16 cellular contexts compared by ENCODE assay signal in the genomic region with DNA sequence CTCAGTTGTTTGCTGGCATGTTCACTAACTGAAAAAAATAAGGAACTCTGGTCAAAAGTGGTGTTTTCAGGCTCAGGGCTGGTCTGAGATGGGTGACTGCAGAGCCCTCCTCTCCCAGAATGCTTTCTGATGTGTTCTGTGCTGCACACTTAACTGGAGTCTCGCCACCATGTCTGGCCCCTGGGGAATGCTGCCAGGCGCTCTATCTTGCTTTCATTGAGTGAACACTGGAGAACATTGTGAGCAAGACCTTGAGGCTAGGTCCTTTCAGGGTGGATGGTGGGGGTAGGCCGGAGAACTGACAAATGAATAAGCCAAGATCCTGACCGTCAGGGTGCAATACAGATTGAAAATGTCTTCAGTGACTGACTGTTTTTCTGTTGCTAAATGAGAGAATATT.
DNase-seq lines count a peak whose midpoint lies in the region; ATAC-seq and TF ChIP-seq lines count a peak whose summit lies in the region.
"Had no signal": no experiment of that assay in that cellular context is flagged by ENCODE, and none has a peak within 500 bp of the region (broad histone marks: within the 10 kb centered on the region; RNA-seq: fewer than 3 reads in every experiment).

No MANE protein-coding gene starts in this region.

- no peak for TF ChIP-seq CTCF in neutrophil (IDR thresholded peaks at IDR 0.05)

- H3K4me3 Mint-ChIP-seq in T-helper 1 cell treated with Interleukin-12 subunit alpha and Interleukin-12 subunit beta and Interleukin-4 antibody, amounts not matched to agents 30 μg/mL and 1 μg/mL, for 36 hours, result peak overlapping the region; percentile 35
- H3K4me3 Mint-ChIP-seq in central memory CD8-positive, alpha-beta T cell, result no peak overlapping the region
- H3K4me3 Mint-ChIP-seq in stimulated activated naive CD8-positive, alpha-beta T cell treated with anti-CD3 and anti-CD28 coated beads, Interleukin-15, amount 100 ng/mL, for 72 hours, result no peak overlapping the region

- no peaks in the 10 kb centered on the region for H3K9me3 Mint-ChIP-seq in T-helper 1 cell treated with Interleukin-12 subunit alpha and Interleukin-12 subunit beta and Interleukin-4 antibody, amounts not matched to agents 30 μg/mL and 1 μg/mL, for 36 hours
- H3K9me3 Mint-ChIP-seq in central memory CD8-positive, alpha-beta T cell, result no peaks in the 10 kb centered on the region
- no peaks in the 10 kb centered on the region for H3K9me3 Mint-ChIP-seq in stimulated activated naive CD8-positive, alpha-beta T cell treated with anti-CD3 and anti-CD28 coated beads, Interleukin-15, amount 100 ng/mL, for 72 hours

- ATAC-seq in central memory CD8-positive, alpha-beta T cell (replicated peaks; ENCODE audit: extremely low read depth, poor library complexity, severe bottlenecking), result no peak
- no peak for ATAC-seq in stimulated activated naive CD8-positive, alpha-beta T cell treated with anti-CD3 and anti-CD28 coated beads, Interleukin-15, amount 100 ng/mL, for 72 hours
- ATAC-seq: left colon, SK-N-SH treated with all-trans-retinoic acid at 6 μM for 48 hours had no signal

- peaks cover 39% of the 10 kb centered on the region for H3K4me1 Mint-ChIP-seq in T-helper 1 cell treated with Interleukin-12 subunit alpha and Interleukin-12 subunit beta and Interleukin-4 antibody, amounts not matched to agents 30 μg/mL and 1 μg/mL, for 36 hours (ENCODE audit: low read depth)
- peaks cover 44% of the 10 kb centered on the region for H3K4me1 Mint-ChIP-seq in central memory CD8-positive, alpha-beta T cell
- peaks cover 49% of the 10 kb centered on the region for H3K4me1 Mint-ChIP-seq in stimulated activated naive CD8-positive, alpha-beta T cell treated with anti-CD3 and anti-CD28 coated beads, Interleukin-15, amount 100 ng/mL, for 72 hours

- no peaks in the 10 kb centered on the region for H3K9me3 ChIP-seq in neutrophil

- H3K4me3 ChIP-seq in neutrophil (ENCODE audit: low read depth in 1 of 2, low read length in 1 of 2), result no peak overlapping the region
- H3K4me3 ChIP-seq: GM23248 had no signal

- peak overlapping the region; percentile 67 for H3K27ac Mint-ChIP-seq in T-helper 1 cell treated with Interleukin-12 subunit alpha and Interleukin-12 subunit beta and Interleukin-4 antibody, amounts not matched to agents 30 μg/mL and 1 μg/mL, for 36 hours
- H3K27ac Mint-ChIP-seq in central memory CD8-positive, alpha-beta T cell (ENCODE audit: low read depth), result peak overlapping the region; percentile 53
- peak overlapping the region in 1 of 2 donors; percentile 77 for H3K27ac Mint-ChIP-seq in stimulated activated naive CD8-positive, alpha-beta T cell treated with anti-CD3 and anti-CD28 coated beads, Interleukin-15, amount 100 ng/mL, for 72 hours

- peaks cover 56% of the 10 kb centered on the region for H3K36me3 ChIP-seq in neutrophil

- H3K27me3 ChIP-seq in neutrophil, result no peaks in the 10 kb centered on the region

- peaks cover 5 to 7% of the 10 kb centered on the region in 2 experiments for H3K4me1 ChIP-seq in neutrophil (ENCODE audit: control insufficient read depth in 1 of 2, insufficient read depth in 1 of 2, low read depth in 1 of 2, low read length in 1 of 2)

- H3K27ac ChIP-seq in neutrophil, result peak overlapping the region; percentile 42
- H3K27ac ChIP-seq: 22Rv1, GM23248 had no signal

- no peaks in the 10 kb centered on the region for H3K27me3 Mint-ChIP-seq in T-helper 1 cell treated with Interleukin-12 subunit alpha and Interleukin-12 subunit beta and Interleukin-4 antibody, amounts not matched to agents 30 μg/mL and 1 μg/mL, for 36 hours (ENCODE audit: low read depth)
- no peaks in the 10 kb centered on the region for H3K27me3 Mint-ChIP-seq in central memory CD8-positive, alpha-beta T cell
- H3K27me3 Mint-ChIP-seq in stimulated activated naive CD8-positive, alpha-beta T cell treated with anti-CD3 and anti-CD28 coated beads, Interleukin-15, amount 100 ng/mL, for 72 hours, result no peaks in the 10 kb centered on the region

- no peak for DNase-seq in T-helper 1 cell
- peak; percentile 21 for DNase-seq in OCI-M1 (lab: John Stamatoyannopoulos, UW)
- no peak for DNase-seq in central memory CD8-positive, alpha-beta T cell (ENCODE audit: low spot score in 2 of 2)
- DNase-seq in D341Med (ENCODE audit: low spot score), result no peak
- no peak for DNase-seq in NCI-H2029 (lab: John Stamatoyannopoulos, UW)
- DNase-seq in stimulated activated naive CD8-positive, alpha-beta T cell treated with anti-CD3 and anti-CD28 coated beads, Interleukin-15, amount 100 ng/mL, for 72 hours, result no peak
- DNase-seq: erythroblast; GM23248; left colon; NCI-H1048; stimulated activated CD4-positive, alpha-beta T cell treated with anti-CD3 and anti-CD28 coated beads, Interleukin-4, amount 100 ng/mL, for 1 hour; stimulated activated naive CD4-positive, alpha-beta T cell treated with Interleukin-2 at 50 U/mL for 16 hours had no signal

- peaks cover 36% of the 10 kb centered on the region for H3K36me3 Mint-ChIP-seq in T-helper 1 cell treated with Interleukin-12 subunit alpha and Interleukin-12 subunit beta and Interleukin-4 antibody, amounts not matched to agents 30 μg/mL and 1 μg/mL, for 36 hours (ENCODE audit: low read depth)
- H3K36me3 Mint-ChIP-seq in central memory CD8-positive, alpha-beta T cell (ENCODE audit: insufficient read depth), result peaks cover 61% of the 10 kb centered on the region
